In the genomic region with DNA sequence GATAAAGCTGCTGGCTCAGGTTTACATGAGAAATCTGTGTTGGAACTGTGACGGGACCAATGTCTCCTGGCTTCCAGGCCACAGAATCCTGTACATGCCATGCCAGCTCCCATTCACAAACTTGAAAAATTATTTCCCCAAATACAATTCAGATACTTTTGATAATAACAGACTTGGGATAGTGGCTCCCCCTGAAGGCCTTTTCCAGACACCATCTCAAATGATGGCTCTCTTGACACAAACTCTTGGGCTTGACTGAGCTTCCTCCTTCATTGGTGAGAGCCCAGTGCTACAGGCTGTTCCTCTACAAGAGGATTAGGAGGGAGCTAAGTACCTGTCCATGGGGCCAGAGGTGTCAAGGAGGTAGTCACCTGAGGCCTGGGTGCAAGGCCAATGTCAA, we compare ENCODE assay signal across 27 cellular contexts.
"Had no signal": no experiment of that assay in that cellular context is flagged by ENCODE, and none has a peak within 500 bp of the region (broad histone marks: within the 10 kb centered on the region; RNA-seq: fewer than 3 reads in every experiment).

No MANE protein-coding gene starts in this region.

- H3K4me3 Mint-ChIP-seq: memory B cell; natural killer cell treated with Interleukin-12 subunit alpha and Interleukin-12 subunit beta and Interleukin-15 and Interleukin-18, amount 100 ng/mL, for 72 hours; neural crest cell; stimulated activated memory B cell treated with anti-CD40 and anti-IgM and Interleukin-4, amounts not matched to agents 10 μg/mL and 1 μg/mL and 100 μg/mL, for 72 hours; type B pancreatic cell had no signal

- H3K27ac ChIP-seq: epithelial cell of prostate, gastrocnemius medialis, left ventricle myocardium inferior, parathyroid adenoma, right atrium auricular region, sigmoid colon, testis, tibial artery had no signal

- H3K36me3 Mint-ChIP-seq: memory B cell; naive B cell; natural killer cell treated with Interleukin-12 subunit alpha and Interleukin-12 subunit beta and Interleukin-15 and Interleukin-18, amount 100 ng/mL, for 72 hours; stimulated activated memory B cell treated with anti-CD40 and anti-IgM and Interleukin-4, amounts not matched to agents 10 μg/mL and 1 μg/mL and 100 μg/mL, for 72 hours; type B pancreatic cell had no signal

- H3K4me3 ChIP-seq: gastrocnemius medialis, left ventricle myocardium inferior, lung, mucosa of descending colon, right atrium auricular region, sigmoid colon, testis, tibial artery had no signal

- H3K9me3 ChIP-seq: gastrocnemius medialis, left ventricle myocardium inferior, mucosa of descending colon, right atrium auricular region, sigmoid colon, testis, tibial artery had no signal

- H3K27me3 ChIP-seq: gastrocnemius medialis, right atrium auricular region, sigmoid colon, testis had no signal

- H3K27ac Mint-ChIP-seq: memory B cell; natural killer cell treated with Interleukin-12 subunit alpha and Interleukin-12 subunit beta and Interleukin-15 and Interleukin-18, amount 100 ng/mL, for 72 hours; progenitor cell of endocrine pancreas; stimulated activated memory B cell treated with anti-CD40 and anti-IgM and Interleukin-4, amounts not matched to agents 10 μg/mL and 1 μg/mL and 100 μg/mL, for 72 hours; type B pancreatic cell had no signal

- H2AFZ ChIP-seq: parathyroid adenoma had no signal

- H3K4me1 ChIP-seq: gastrocnemius medialis, left ventricle myocardium inferior, parathyroid adenoma, right atrium auricular region, sigmoid colon, testis, tibial artery had no signal

- DNase-seq: cerebellar nuclear complex; cortex of kidney; foreskin fibroblast; gastrocnemius medialis; head of caudate nucleus; kidney; left cardiac atrium; left ventricle myocardium inferior; mucosa of descending colon; naive B cell; sigmoid colon; stimulated activated CD4-positive, alpha-beta T cell treated with anti-CD3 and anti-CD28 coated beads, Interleukin-4, amount 100 ng/mL, for 4 hours; stimulated activated naive CD8-positive, alpha-beta T cell treated with anti-CD3 and anti-CD28 coated beads, Interleukin-15, Interleukin-2, amounts not matched to agents 100 U/mL and 50 U/mL, for 24 hours; substantia nigra; testis; tibial artery had no signal

- H3K9me3 Mint-ChIP-seq: natural killer cell treated with Interleukin-12 subunit alpha and Interleukin-12 subunit beta and Interleukin-15 and Interleukin-18, amount 100 ng/mL, for 72 hours; neural crest cell; type B pancreatic cell had no signal

- H3K79me2 ChIP-seq: parathyroid adenoma had no signal

- ATAC-seq: esophagus mucosa; gastrocnemius medialis; left cardiac atrium; mucosa of descending colon; natural killer cell treated with Interleukin-12 subunit alpha and Interleukin-12 subunit beta and Interleukin-15 and Interleukin-18, amount 100 ng/mL, for 72 hours; stimulated activated memory B cell treated with anti-CD40 and anti-IgM and Interleukin-4, amounts not matched to agents 10 μg/mL and 1 μg/mL and 100 μg/mL, for 72 hours; stimulated activated naive CD8-positive, alpha-beta T cell treated with anti-CD3 and anti-CD28 coated beads, Interleukin-15, Interleukin-2, amounts not matched to agents 100 U/mL and 50 U/mL, for 24 hours had no signal

- H3K9ac ChIP-seq: parathyroid adenoma had no signal

- FAIRE-seq: kidney had no signal

- H3K4me1 Mint-ChIP-seq: naive B cell; neural crest cell; stimulated activated memory B cell treated with anti-CD40 and anti-IgM and Interleukin-4, amounts not matched to agents 10 μg/mL and 1 μg/mL and 100 μg/mL, for 72 hours had no signal

- H3K36me3 ChIP-seq: gastrocnemius medialis, left ventricle myocardium inferior, right atrium auricular region, sigmoid colon, tibial artery had no signal
